In the genomic region with DNA sequence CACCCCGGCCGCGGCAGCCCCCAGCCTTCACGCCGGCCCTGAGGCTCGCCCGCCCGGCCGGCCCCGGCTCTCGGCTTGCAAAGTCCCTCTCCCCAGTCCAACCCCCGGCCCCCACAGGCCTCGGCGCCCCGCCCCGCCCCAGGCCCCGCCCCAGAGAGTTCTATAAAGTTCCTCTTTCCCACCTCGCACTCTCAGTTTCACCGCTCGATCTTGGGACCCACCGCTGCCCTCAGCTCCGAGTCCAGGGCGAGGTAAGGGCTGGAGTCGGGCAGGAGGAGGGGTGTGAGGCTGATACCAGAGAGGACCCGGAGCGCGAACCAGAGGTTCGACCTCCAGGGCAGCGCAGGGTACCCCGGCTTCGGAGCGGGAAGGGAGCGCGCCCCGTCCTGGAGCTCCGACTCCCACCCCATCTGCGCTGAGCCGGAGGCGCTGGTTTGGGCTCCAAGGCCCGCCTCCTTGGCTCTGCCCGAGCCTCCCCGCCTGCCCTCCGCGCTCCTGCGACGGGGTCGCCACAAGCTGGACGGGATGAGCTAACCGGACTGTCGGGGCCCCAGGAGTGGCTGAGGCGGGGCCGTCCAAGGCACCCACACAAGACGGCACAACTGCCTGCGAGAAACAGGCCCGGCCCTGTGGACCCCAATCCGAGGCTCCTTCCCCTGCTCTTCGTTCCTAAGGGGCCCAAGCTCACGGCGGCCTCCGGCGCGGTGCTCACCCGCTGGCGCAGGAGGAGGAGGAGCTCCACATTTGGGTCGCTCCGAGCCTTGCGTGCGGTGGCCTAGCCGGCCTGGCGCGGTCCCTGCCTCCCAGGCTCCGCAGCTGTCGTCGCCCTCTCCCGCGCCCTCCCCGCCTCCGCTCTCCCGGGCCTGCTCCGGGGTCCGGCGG, we compare ENCODE assay signal across 9 cellular contexts. TPM values are rescaled to one million over a fixed set of nuclear protein-coding genes. Genes with fewer than 3 reads are reported as not detected.
DNase-seq lines count a peak whose midpoint lies in the region; ATAC-seq and TF ChIP-seq lines count a peak whose summit lies in the region.
"Had no signal": no experiment of that assay in that cellular context is flagged by ENCODE, and none has a peak within 500 bp of the region (broad histone marks: within the 10 kb centered on the region; RNA-seq: fewer than 3 reads in every experiment).

A gene (plus strand): TSS at position 194 of the 882 bp plus-strand sequence. CDS start 1,401 bp downstream, outside the sequence.

- peak within 1 kb of the TSS; percentile 24 to 63 (median 42) for H3K4me3 ChIP-seq in heart left ventricle
- peak within 1 kb of the TSS; percentile 42 to 50 (median 47) for H3K4me3 ChIP-seq in skin epidermis
- H3K4me3 ChIP-seq in PC-3 (ENCODE audit: low read length): no peak within 1 kb of the TSS

- no peaks in the 10 kb centered on the region for H3K79me2 ChIP-seq in PC-3 (ENCODE audit: low read length)

- H3K4me1 ChIP-seq in heart left ventricle (peaks cover 3 to 33% (median 19%) of the 10 kb centered on the region in 12 donors), PC-3 (ENCODE audit: insufficient read depth, low read length) (no peaks in the 10 kb centered on the region)

- no TSS peak for BruUV-seq in PC-3 (replicated peaks; lab: Mats Ljungman, UMichigan)

- no peak within 1 kb of the TSS for H3K4me2 ChIP-seq in PC-3 (ENCODE audit: low read length)

- H3K27me3 ChIP-seq in heart left ventricle: peaks cover 29 to 93% (median 80%) of the 10 kb centered on the region in 9 donors
- peaks cover 68% of the 10 kb centered on the region for H3K27me3 ChIP-seq in PC-3 (ENCODE audit: low read length)

- no peaks in the 10 kb centered on the region for H3K9me3 ChIP-seq in heart left ventricle
- no peaks in the 10 kb centered on the region for H3K9me3 ChIP-seq in PC-3 (ENCODE audit: low read length)

- DNase-seq in activated T-cell treated with anti-CD3 and anti-CD28 coated beads for 48 hours (ENCODE audit: low read depth): peak; percentile 69
- DNase-seq in heart left ventricle: no peak
- no peak for DNase-seq in NCI-H1436 (lab: John Stamatoyannopoulos, UW)
- DNase-seq in NCI-H2107 (lab: John Stamatoyannopoulos, UW): no peak
- DNase-seq in PC-3: no peak

- POLR2A ChIA-PET in PC-3 (lab: Charles Lee; ENCODE audit: unreplicated experiment): interaction anchor here (0.5 kb wide), 1 partner anchor 329 kb away, joined by 5 read pairs; no protein-coding TSS in a partner anchor

- CTCF ChIA-PET in PC-3 (lab: Charles Lee): no interaction called here

- no peak within 1 kb of the TSS for H3K9ac ChIP-seq in PC-3 (ENCODE audit: low read length)

- 1 to 3% (median 2%) methylated on average over 29 to 82 of the region's 82 CpGs for WGBS in heart left ventricle, 4 donors

- no peak within 1 kb of the TSS for H3K27ac ChIP-seq in heart left ventricle
- peak within 1 kb of the TSS in 19 of 21 experiments; percentile 13 to 81 (median 53) for H3K27ac ChIP-seq in skin epidermis
- no peak within 1 kb of the TSS for H3K27ac ChIP-seq in PC-3 (ENCODE audit: low read length)
- H3K27ac ChIP-seq: VCaP had no signal

- H2AFZ ChIP-seq in PC-3 (ENCODE audit: low read length): no peak within 1 kb of the TSS

- TF ChIP-seq CTCF in heart left ventricle (IDR thresholded peaks at IDR 0.05) (no peak), PC-3 (conservative IDR thresholded peaks at IDR 0.05; ENCODE audit: low read depth, low read length) (no peak)

- TF ChIP-seq POLR2A in heart left ventricle (IDR thresholded peaks at IDR 0.05): no peak

- H3K36me3 ChIP-seq in heart left ventricle: no peaks in the 10 kb centered on the region
- H3K36me3 ChIP-seq in PC-3 (ENCODE audit: low read depth, low read length): no peaks in the 10 kb centered on the region

- H3F3A ChIP-seq in PC-3 (ENCODE audit: low read length, unreplicated experiment): no peaks in the 10 kb centered on the region

- intact Hi-C loops in heart left ventricle (cut with DNase I): no loop called here
- intact Hi-C loops in PC-3 (cut with micrococcal nuclease): loop anchor here (10.0 kb wide), 1 partner anchor 83 kb away; no protein-coding TSS in a partner anchor

- H4K20me1 ChIP-seq in PC-3 (ENCODE audit: low read length): no peaks in the 10 kb centered on the region

- no peaks in the 10 kb centered on the region for H3K9me2 ChIP-seq in PC-3 (replicated peaks; ENCODE audit: low read length)

- ATAC-seq in GM19351 (IDR thresholded peaks at IDR 0.05; ENCODE audit: unreplicated experiment) (peak; percentile 52), HG03432 (IDR thresholded peaks at IDR 0.05; ENCODE audit: unreplicated experiment) (peak; percentile 49), heart left ventricle (peak in 3 of 4 donors; percentile 30 to 36 (median 33)), PC-3 (no peak)

RNA-seq across cellular contexts. Expression of the gene that starts here (rescaled TPM):
- total RNA-seq in heart left ventricle (1 to 10 TPM in 2 of 9 donors, under 1 TPM in 6, not detected in 1; 0.16 to 4.4 (median 0.35) TPM), PC-3 (2014; rRNA removed) (0.15 TPM in 1 of 2 replicates, not detected in the other)
- under 1 TPM; 0.08 to 0.29 TPM for polyA plus RNA-seq in heart left ventricle

Comparison
In these comparisons a context has a peak if more than half of its experiments do, and no peak if none do; other contexts are left out.
1. H3K27ac ChIP-seq: peak in skin epidermis (19 of 21); none in heart left ventricle (0 of 12) and PC-3 (single experiment).